Comparison of ENCODE assay signal across 8 cellular contexts in the genomic region with DNA sequence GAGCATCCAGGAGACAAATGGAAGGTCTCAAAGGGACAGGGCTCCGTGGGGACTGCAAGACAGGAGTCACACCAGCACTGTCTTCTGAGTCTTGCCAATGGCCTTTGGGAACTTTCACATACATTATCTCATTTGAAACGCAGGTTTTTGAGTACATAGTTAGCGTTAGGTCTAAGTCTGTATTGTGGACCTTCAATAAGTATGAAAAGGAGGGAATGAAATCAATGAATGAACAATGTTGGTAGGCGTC. TPM values are rescaled to one million over a fixed set of nuclear protein-coding genes. Genes with fewer than 3 reads are reported as not detected.
DNase-seq lines count a peak whose midpoint lies in the region; ATAC-seq and TF ChIP-seq lines count a peak whose summit lies in the region.

No MANE protein-coding gene starts in this region.

- ATAC-seq in HG03460 (IDR thresholded peaks at IDR 0.05; ENCODE audit: unreplicated experiment) (no peak), HG02642 (IDR thresholded peaks at IDR 0.05; ENCODE audit: poor library complexity, unreplicated experiment) (no peak)

- peaks cover 21% of the 10 kb centered on the region for H3K36me3 Mint-ChIP-seq in T-helper 2 cell treated with Interferon-gamma antibody and Interleukin-4, amounts not matched to agents 5 μg/mL and 100 μg/mL, for 36 hours (ENCODE audit: low read depth)

- H3K4me1 ChIP-seq in BLaER1 (peaks cover 56% of the 10 kb centered on the region), NT2/D1 (ENCODE audit: insufficient read depth, insufficient read length) (no peaks in the 10 kb centered on the region), osteoblast (ENCODE audit: insufficient read depth, low read length) (peaks cover 28% of the 10 kb centered on the region)

- H3K27ac ChIP-seq in BLaER1: peak overlapping the region; percentile 88
- peak overlapping the region; percentile 97 for H3K27ac ChIP-seq in osteoblast (ENCODE audit: low read depth, low read length)

- H3K4me3 ChIP-seq in BLaER1 (peak overlapping the region; percentile 78), NT2/D1 (ENCODE audit: insufficient read length, low read depth) (peak overlapping the region; percentile 83), epithelial cell of proximal tubule (ENCODE audit: low read depth, low read length) (peak overlapping the region; percentile 72), osteoblast (ENCODE audit: insufficient read depth, low read length) (peak overlapping the region; percentile 85)

- peaks cover 22% of the 10 kb centered on the region for H3K4me1 Mint-ChIP-seq in T-helper 2 cell treated with Interferon-gamma antibody and Interleukin-4, amounts not matched to agents 5 μg/mL and 100 μg/mL, for 36 hours (ENCODE audit: low read depth)

- H3K9me3 ChIP-seq in BLaER1: no peaks in the 10 kb centered on the region
- H3K9me3 ChIP-seq in NT2/D1 (ENCODE audit: insufficient read depth, low read length): no peaks in the 10 kb centered on the region
- H3K9me3 ChIP-seq in osteoblast (ENCODE audit: low read depth, low read length): no peaks in the 10 kb centered on the region

- H3K27me3 Mint-ChIP-seq in T-helper 2 cell treated with Interferon-gamma antibody and Interleukin-4, amounts not matched to agents 5 μg/mL and 100 μg/mL, for 36 hours (ENCODE audit: low read depth): no peaks in the 10 kb centered on the region

- H3K27me3 ChIP-seq in BLaER1 (no peaks in the 10 kb centered on the region), NT2/D1 (ENCODE audit: insufficient read depth, insufficient read length) (no peaks in the 10 kb centered on the region), osteoblast (ENCODE audit: insufficient read depth, low read length) (no peaks in the 10 kb centered on the region)

- no peak for DNase-seq in NT2/D1 (ENCODE audit: low read depth, low spot score)
- DNase-seq in epithelial cell of proximal tubule (ENCODE audit: low read depth): no peak
- DNase-seq in osteoblast (ENCODE audit: insufficient read length, low spot score, missing footprints): no peak
- no peak for DNase-seq in AG08396 (ENCODE audit: low spot score)
- no peak for DNase-seq in T-helper 2 cell treated with Interferon-gamma antibody and Interleukin-4, amounts not matched to agents 5 μg/mL and 100 μg/mL, for 36 hours (ENCODE audit: low spot score)

- H3K9ac ChIP-seq in BLaER1 (peak overlapping the region; percentile 86; the same call in 1 of the 2 replicates), NT2/D1 (ENCODE audit: insufficient read length, low read depth) (peak overlapping the region; percentile 84)

- no peak overlapping the region for H3K4me3 Mint-ChIP-seq in T-helper 2 cell treated with Interferon-gamma antibody and Interleukin-4, amounts not matched to agents 5 μg/mL and 100 μg/mL, for 36 hours

- H3K4me2 ChIP-seq in BLaER1 (peak overlapping the region; percentile 65), osteoblast (ENCODE audit: insufficient read depth, low read length) (peak overlapping the region; percentile 78)

- H3K27ac Mint-ChIP-seq in T-helper 2 cell treated with Interferon-gamma antibody and Interleukin-4, amounts not matched to agents 5 μg/mL and 100 μg/mL, for 36 hours: no peak overlapping the region

- peaks cover 6% of the 10 kb centered on the region; the same call in 1 of the 2 replicates for H4K20me1 ChIP-seq in BLaER1
- H4K20me1 ChIP-seq in osteoblast (ENCODE audit: insufficient read depth, low read length): peaks cover 4% of the 10 kb centered on the region

- H3K79me2 ChIP-seq in osteoblast (ENCODE audit: insufficient read depth, low read length): peaks cover 40% of the 10 kb centered on the region

- H3K9me3 Mint-ChIP-seq in T-helper 2 cell treated with Interferon-gamma antibody and Interleukin-4, amounts not matched to agents 5 μg/mL and 100 μg/mL, for 36 hours: no peaks in the 10 kb centered on the region

- peak overlapping the region; percentile 97 for H2AFZ ChIP-seq in osteoblast (ENCODE audit: low read length)

- TF ChIP-seq CTCF in epithelial cell of proximal tubule (conservative IDR thresholded peaks at IDR 0.05; ENCODE audit: low read depth, low read length): no peak
- TF ChIP-seq CTCF in osteoblast (IDR thresholded peaks at IDR 0.05; ENCODE audit: extremely low read depth, low read depth, low read length): no peak

- H3K36me3 ChIP-seq in BLaER1 (peaks cover 21% of the 10 kb centered on the region), NT2/D1 (ENCODE audit: insufficient read depth, insufficient read length, low read length) (peaks cover 18% of the 10 kb centered on the region), osteoblast (ENCODE audit: insufficient read depth, low read length) (peaks cover 18% of the 10 kb centered on the region)

RNA-seq across cellular contexts. Expression of a gene that starts 0.4 kb away (rescaled TPM):
- total RNA-seq in epithelial cell of proximal tubule: 29.0 and 30.2 TPM in 2 replicates
- total RNA-seq in osteoblast: 66.2 and 68.1 TPM in 2 replicates

RNA-seq across cellular contexts. Expression of a gene that starts 19.3 kb away (rescaled TPM):
- total RNA-seq in epithelial cell of proximal tubule: 8.8 and 9.5 TPM in 2 replicates
- 46.3 and 51.9 TPM in 2 replicates for total RNA-seq in osteoblast

RNA-seq across cellular contexts. Expression of a gene that starts 58.4 kb away (rescaled TPM):
- total RNA-seq in epithelial cell of proximal tubule: 33.2 and 35.6 TPM in 2 replicates
- 27.1 and 29.2 TPM in 2 replicates for total RNA-seq in osteoblast
